Comparison of ENCODE assay signal across 3 cellular contexts in genomic region chr14:59063259-59063658, GRCh38.
A peak's percentile ranks its signal among the peaks of the same experiment; 100 is the strongest.
TF ChIP-seq lines count a peak whose summit lies in the region.

No MANE protein-coding gene starts in this region.

TF ChIP-seq in HCT116, 20 proteins besides CTCF, POLR2A, EP300 and RAD21:
- TF ChIP-seq, protein P1, sequence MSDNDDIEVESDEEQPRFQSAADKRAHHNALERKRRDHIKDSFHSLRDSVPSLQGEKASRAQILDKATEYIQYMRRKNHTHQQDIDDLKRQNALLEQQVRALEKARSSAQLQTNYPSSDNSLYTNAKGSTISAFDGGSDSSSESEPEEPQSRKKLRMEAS (IDR thresholded peaks at IDR 0.05) = no peak
- TF ChIP-seq CBX3 (IDR thresholded peaks at IDR 0.05; ENCODE audit: low read depth) = peak; percentile 39; the same call in 1 of the 2 replicates

TF ChIP-seq in IMR-90, 13 proteins besides CTCF, POLR2A, EP300 and RAD21:
- TF ChIP-seq RFX5 (IDR thresholded peaks at IDR 0.05; ENCODE audit: low read depth, low read length) (no peak), MAZ (IDR thresholded peaks at IDR 0.05; ENCODE audit: borderline replicate concordance, low read depth, low read length) (no peak), CHD1 (IDR thresholded peaks at IDR 0.05; ENCODE audit: low read depth, low read length) (no peak), FOS (IDR thresholded peaks at IDR 0.05; ENCODE audit: low read depth, low read length) (no peak), MXI1 (IDR thresholded peaks at IDR 0.05; ENCODE audit: borderline replicate concordance, low read depth, low read length) (no peak), RCOR1 (IDR thresholded peaks at IDR 0.05; ENCODE audit: insufficient replicate concordance, low read length) (peak; percentile 55), NFE2L2 (IDR thresholded peaks at IDR 0.05; ENCODE audit: low read depth, low read length) (no peak)
- TF ChIP-seq, protein P2, sequence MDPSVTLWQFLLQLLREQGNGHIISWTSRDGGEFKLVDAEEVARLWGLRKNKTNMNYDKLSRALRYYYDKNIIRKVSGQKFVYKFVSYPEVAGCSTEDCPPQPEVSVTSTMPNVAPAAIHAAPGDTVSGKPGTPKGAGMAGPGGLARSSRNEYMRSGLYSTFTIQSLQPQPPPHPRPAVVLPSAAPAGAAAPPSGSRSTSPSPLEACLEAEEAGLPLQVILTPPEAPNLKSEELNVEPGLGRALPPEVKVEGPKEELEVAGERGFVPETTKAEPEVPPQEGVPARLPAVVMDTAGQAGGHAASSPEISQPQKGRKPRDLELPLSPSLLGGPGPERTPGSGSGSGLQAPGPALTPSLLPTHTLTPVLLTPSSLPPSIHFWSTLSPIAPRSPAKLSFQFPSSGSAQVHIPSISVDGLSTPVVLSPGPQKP (IDR thresholded peaks at IDR 0.05; ENCODE audit: borderline replicate concordance, low read depth, low read length) = no peak

TF ChIP-seq in H1, 55 proteins besides CTCF, POLR2A, EP300 and RAD21:
- TF ChIP-seq KDM1A (IDR thresholded peaks at IDR 0.05; ENCODE audit: borderline replicate concordance, low read length) = 0 out of 2 replicates have a peak, but pooled peaks have one; percentile 13
- no peak for TF ChIP-seq SIX5 (IDR thresholded peaks at IDR 0.05; ENCODE audit: low read depth, low read length)
- no peak for TF ChIP-seq SP4 (IDR thresholded peaks at IDR 0.05; ENCODE audit: low read length)
- no peak for TF ChIP-seq TBP (IDR thresholded peaks at IDR 0.05; ENCODE audit: low read depth, low read length)
- TF ChIP-seq, protein P3, sequence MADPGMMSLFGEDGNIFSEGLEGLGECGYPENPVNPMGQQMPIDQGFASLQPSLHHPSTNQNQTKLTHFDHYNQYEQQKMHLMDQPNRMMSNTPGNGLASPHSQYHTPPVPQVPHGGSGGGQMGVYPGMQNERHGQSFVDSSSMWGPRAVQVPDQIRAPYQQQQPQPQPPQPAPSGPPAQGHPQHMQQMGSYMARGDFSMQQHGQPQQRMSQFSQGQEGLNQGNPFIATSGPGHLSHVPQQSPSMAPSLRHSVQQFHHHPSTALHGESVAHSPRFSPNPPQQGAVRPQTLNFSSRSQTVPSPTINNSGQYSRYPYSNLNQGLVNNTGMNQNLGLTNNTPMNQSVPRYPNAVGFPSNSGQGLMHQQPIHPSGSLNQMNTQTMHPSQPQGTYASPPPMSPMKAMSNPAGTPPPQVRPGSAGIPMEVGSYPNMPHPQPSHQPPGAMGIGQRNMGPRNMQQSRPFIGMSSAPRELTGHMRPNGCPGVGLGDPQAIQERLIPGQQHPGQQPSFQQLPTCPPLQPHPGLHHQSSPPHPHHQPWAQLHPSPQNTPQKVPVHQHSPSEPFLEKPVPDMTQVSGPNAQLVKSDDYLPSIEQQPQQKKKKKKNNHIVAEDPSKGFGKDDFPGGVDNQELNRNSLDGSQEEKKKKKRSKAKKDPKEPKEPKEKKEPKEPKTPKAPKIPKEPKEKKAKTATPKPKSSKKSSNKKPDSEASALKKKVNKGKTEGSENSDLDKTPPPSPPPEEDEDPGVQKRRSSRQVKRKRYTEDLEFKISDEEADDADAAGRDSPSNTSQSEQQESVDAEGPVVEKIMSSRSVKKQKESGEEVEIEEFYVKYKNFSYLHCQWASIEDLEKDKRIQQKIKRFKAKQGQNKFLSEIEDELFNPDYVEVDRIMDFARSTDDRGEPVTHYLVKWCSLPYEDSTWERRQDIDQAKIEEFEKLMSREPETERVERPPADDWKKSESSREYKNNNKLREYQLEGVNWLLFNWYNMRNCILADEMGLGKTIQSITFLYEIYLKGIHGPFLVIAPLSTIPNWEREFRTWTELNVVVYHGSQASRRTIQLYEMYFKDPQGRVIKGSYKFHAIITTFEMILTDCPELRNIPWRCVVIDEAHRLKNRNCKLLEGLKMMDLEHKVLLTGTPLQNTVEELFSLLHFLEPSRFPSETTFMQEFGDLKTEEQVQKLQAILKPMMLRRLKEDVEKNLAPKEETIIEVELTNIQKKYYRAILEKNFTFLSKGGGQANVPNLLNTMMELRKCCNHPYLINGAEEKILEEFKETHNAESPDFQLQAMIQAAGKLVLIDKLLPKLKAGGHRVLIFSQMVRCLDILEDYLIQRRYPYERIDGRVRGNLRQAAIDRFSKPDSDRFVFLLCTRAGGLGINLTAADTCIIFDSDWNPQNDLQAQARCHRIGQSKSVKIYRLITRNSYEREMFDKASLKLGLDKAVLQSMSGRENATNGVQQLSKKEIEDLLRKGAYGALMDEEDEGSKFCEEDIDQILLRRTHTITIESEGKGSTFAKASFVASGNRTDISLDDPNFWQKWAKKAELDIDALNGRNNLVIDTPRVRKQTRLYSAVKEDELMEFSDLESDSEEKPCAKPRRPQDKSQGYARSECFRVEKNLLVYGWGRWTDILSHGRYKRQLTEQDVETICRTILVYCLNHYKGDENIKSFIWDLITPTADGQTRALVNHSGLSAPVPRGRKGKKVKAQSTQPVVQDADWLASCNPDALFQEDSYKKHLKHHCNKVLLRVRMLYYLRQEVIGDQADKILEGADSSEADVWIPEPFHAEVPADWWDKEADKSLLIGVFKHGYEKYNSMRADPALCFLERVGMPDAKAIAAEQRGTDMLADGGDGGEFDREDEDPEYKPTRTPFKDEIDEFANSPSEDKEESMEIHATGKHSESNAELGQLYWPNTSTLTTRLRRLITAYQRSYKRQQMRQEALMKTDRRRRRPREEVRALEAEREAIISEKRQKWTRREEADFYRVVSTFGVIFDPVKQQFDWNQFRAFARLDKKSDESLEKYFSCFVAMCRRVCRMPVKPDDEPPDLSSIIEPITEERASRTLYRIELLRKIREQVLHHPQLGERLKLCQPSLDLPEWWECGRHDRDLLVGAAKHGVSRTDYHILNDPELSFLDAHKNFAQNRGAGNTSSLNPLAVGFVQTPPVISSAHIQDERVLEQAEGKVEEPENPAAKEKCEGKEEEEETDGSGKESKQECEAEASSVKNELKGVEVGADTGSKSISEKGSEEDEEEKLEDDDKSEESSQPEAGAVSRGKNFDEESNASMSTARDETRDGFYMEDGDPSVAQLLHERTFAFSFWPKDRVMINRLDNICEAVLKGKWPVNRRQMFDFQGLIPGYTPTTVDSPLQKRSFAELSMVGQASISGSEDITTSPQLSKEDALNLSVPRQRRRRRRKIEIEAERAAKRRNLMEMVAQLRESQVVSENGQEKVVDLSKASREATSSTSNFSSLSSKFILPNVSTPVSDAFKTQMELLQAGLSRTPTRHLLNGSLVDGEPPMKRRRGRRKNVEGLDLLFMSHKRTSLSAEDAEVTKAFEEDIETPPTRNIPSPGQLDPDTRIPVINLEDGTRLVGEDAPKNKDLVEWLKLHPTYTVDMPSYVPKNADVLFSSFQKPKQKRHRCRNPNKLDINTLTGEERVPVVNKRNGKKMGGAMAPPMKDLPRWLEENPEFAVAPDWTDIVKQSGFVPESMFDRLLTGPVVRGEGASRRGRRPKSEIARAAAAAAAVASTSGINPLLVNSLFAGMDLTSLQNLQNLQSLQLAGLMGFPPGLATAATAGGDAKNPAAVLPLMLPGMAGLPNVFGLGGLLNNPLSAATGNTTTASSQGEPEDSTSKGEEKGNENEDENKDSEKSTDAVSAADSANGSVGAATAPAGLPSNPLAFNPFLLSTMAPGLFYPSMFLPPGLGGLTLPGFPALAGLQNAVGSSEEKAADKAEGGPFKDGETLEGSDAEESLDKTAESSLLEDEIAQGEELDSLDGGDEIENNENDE (IDR thresholded peaks at IDR 0.05; ENCODE audit: insufficient replicate concordance, low read length) = no peak
- TF ChIP-seq ATF2 (IDR thresholded peaks at IDR 0.05; ENCODE audit: low read length) = no peak
